ENCODE assay signal across 21 cellular contexts in genomic region chr7:142832452-142832851, GRCh38. TPM values are rescaled to one million over a fixed set of nuclear protein-coding genes. Genes with fewer than 3 reads are reported as not detected.
"Had no signal": no experiment of that assay in that cellular context is flagged by ENCODE, and none has a peak within 500 bp of the region (broad histone marks: within the 10 kb centered on the region; RNA-seq: fewer than 3 reads in every experiment).

No MANE protein-coding gene starts in this region.

- H3K27ac ChIP-seq: colonic mucosa, lower lobe of right lung, neutrophil, parathyroid adenoma had no signal

- H3K9me3 ChIP-seq: colonic mucosa, lower lobe of right lung, neutrophil had no signal

- ATAC-seq: activated CD4-positive, alpha-beta T cell treated with anti-CD3 and anti-CD28 coated beads for 36 hours; left colon; lower lobe of right lung; natural killer cell treated with Interleukin-12 subunit alpha and Interleukin-12 subunit beta and Interleukin-15 and Interleukin-18, amount 100 ng/mL, for 72 hours; sciatic nerve had no signal

- H3K27me3 ChIP-seq: colonic mucosa, neutrophil had no signal

- H3K36me3 ChIP-seq: colonic mucosa, lower lobe of right lung, neutrophil had no signal

- H3K36me3 Mint-ChIP-seq: activated naive CD8-positive, alpha-beta T cell; natural killer cell treated with Interleukin-12 subunit alpha and Interleukin-12 subunit beta and Interleukin-15 and Interleukin-18, amount 100 ng/mL, for 72 hours; stimulated activated naive B cell treated with anti-CD40 and anti-IgM and Interleukin-4, amounts not matched to agents 10 μg/mL and 1 μg/mL and 100 μg/mL, for 72 hours; WTC11 had no signal

- DNase-seq: activated CD4-positive, alpha-beta T cell treated with anti-CD3 and anti-CD28 coated beads for 36 hours; activated CD4-positive, alpha-beta T cell treated with anti-CD3 and anti-CD28 coated beads, Interleukin-2, amount 50 U/mL, for 48 hours; activated T-cell treated with anti-CD3 and anti-CD28 coated beads for 4 hours; amygdala; central memory CD4-positive, alpha-beta T cell; colonic mucosa; islet precursor cell; left colon; lower lobe of right lung; stimulated activated CD4-positive, alpha-beta T cell treated with anti-CD3 and anti-CD28 coated beads, Interleukin-4, amount 100 ng/mL, for 4 hours; stimulated activated naive B cell treated with anti-CD40 and anti-IgM and Interleukin-4, amounts not matched to agents 10 μg/mL and 1 μg/mL and 100 μg/mL, for 72 hours had no signal

- H3K27ac Mint-ChIP-seq: activated CD4-positive, alpha-beta T cell treated with anti-CD3 and anti-CD28 coated beads for 36 hours; activated naive CD8-positive, alpha-beta T cell; activated T-helper 1 cell treated with anti-CD3 and anti-CD28 coated beads, Interleukin-12 subunit alpha, Interleukin-12 subunit beta, Interleukin-2, Interleukin-4 antibody, amounts not matched to agents 30 ng/mL and 10 ng/mL and 1 ng/mL, durations not matched to agents 14 hours and 24 hours and 36 hours; natural killer cell treated with Interleukin-12 subunit alpha and Interleukin-12 subunit beta and Interleukin-15 and Interleukin-18, amount 100 ng/mL, for 72 hours had no signal

- H3K4me3 ChIP-seq: colonic mucosa, lower lobe of right lung had no signal

- H3K4me3 Mint-ChIP-seq: activated CD4-positive, alpha-beta T cell treated with anti-CD3 and anti-CD28 coated beads for 36 hours; activated naive CD8-positive, alpha-beta T cell; activated T-helper 1 cell treated with anti-CD3 and anti-CD28 coated beads, Interleukin-12 subunit alpha, Interleukin-12 subunit beta, Interleukin-2, Interleukin-4 antibody, amounts not matched to agents 30 ng/mL and 10 ng/mL and 1 ng/mL, durations not matched to agents 14 hours and 24 hours and 36 hours; natural killer cell treated with Interleukin-12 subunit alpha and Interleukin-12 subunit beta and Interleukin-15 and Interleukin-18, amount 100 ng/mL, for 72 hours; stimulated activated naive B cell treated with anti-CD40 and anti-IgM and Interleukin-4, amounts not matched to agents 10 μg/mL and 1 μg/mL and 100 μg/mL, for 72 hours; WTC11 had no signal

- H3K27me3 Mint-ChIP-seq: activated CD4-positive, alpha-beta T cell treated with anti-CD3 and anti-CD28 coated beads for 36 hours; activated naive CD8-positive, alpha-beta T cell; stimulated activated naive B cell treated with anti-CD40 and anti-IgM and Interleukin-4, amounts not matched to agents 10 μg/mL and 1 μg/mL and 100 μg/mL, for 72 hours had no signal

- H3K9me3 Mint-ChIP-seq: activated T-helper 1 cell treated with anti-CD3 and anti-CD28 coated beads, Interleukin-12 subunit alpha, Interleukin-12 subunit beta, Interleukin-2, Interleukin-4 antibody, amounts not matched to agents 30 ng/mL and 10 ng/mL and 1 ng/mL, durations not matched to agents 14 hours and 24 hours and 36 hours; natural killer cell treated with Interleukin-12 subunit alpha and Interleukin-12 subunit beta and Interleukin-15 and Interleukin-18, amount 100 ng/mL, for 72 hours; stimulated activated naive B cell treated with anti-CD40 and anti-IgM and Interleukin-4, amounts not matched to agents 10 μg/mL and 1 μg/mL and 100 μg/mL, for 72 hours; WTC11 had no signal

- H3K4me1 ChIP-seq: colonic mucosa, lower lobe of right lung, parathyroid adenoma had no signal

RNA-seq across cellular contexts. Expression of gene TRPV6, which starts 53.1 kb away (rescaled TPM):
- total RNA-seq: activated CD4-positive, alpha-beta T cell treated with anti-CD3 and anti-CD28 coated beads for 36 hours; activated T-helper 1 cell treated with anti-CD3 and anti-CD28 coated beads, Interleukin-12 subunit alpha, Interleukin-12 subunit beta, Interleukin-2, Interleukin-4 antibody, amounts not matched to agents 30 ng/mL and 10 ng/mL and 1 ng/mL, durations not matched to agents 14 hours and 24 hours and 36 hours; glomerular endothelial cell; mesenteric fat pad; natural killer cell treated with Interleukin-12 subunit alpha and Interleukin-12 subunit beta and Interleukin-15 and Interleukin-18, amount 100 ng/mL, for 72 hours; T-helper 2 cell treated with Interferon-gamma antibody and Interleukin-4, amounts not matched to agents 100 ng/mL and 5 ng/mL, for 36 hours had no signal
